In the genomic region with DNA sequence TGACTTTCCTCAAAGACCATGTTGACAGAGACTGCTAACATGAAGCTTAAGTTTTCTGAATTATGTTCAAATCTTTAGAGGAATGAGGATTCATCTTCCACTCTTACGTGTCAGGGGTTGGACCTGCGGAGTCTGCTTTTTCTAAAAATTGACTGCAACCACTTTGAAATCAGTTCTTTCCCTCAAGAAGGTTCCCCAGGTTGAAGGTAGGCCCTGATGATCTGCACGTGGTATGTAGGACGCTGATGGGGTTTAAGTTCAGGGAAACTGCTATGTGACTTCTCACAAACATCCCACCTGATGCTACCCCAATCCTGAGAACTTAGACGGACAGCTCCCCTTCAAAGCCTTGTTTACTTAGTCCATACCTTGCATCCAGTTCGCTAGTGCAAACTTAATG, we compare ENCODE assay signal across 19 cellular contexts. TPM values are rescaled to one million over a fixed set of nuclear protein-coding genes. Genes with fewer than 3 reads are reported as not detected.
DNase-seq lines count a peak whose midpoint lies in the region; ATAC-seq, FAIRE-seq and TF ChIP-seq lines count a peak whose summit lies in the region.
"Had no signal": no experiment of that assay in that cellular context is flagged by ENCODE, and none has a peak within 500 bp of the region (broad histone marks: within the 10 kb centered on the region; RNA-seq: fewer than 3 reads in every experiment).

No MANE protein-coding gene starts in this region.

- no peak for TF ChIP-seq RAD21 in HepG2 (CRISPR knock-in tag; IDR thresholded peaks at IDR 0.05)

- in situ Hi-C loops in HepG2 (cut with HindIII; ENCODE audit: extremely low pct_ligation_motif_present, low pct_unique_long_range_greater_than_20kb), result no loop called here

- intact Hi-C loops in HepG2 (cut with micrococcal nuclease; ENCODE audit: unreplicated experiment) (no loop called here), right lobe of liver (cut with DNase I) (no loop called here)

- H3K9me3 Mint-ChIP-seq in activated naive CD8-positive, alpha-beta T cell treated with anti-CD3 and anti-CD28 coated beads for 36 hours, result no peaks in the 10 kb centered on the region
- no peaks in the 10 kb centered on the region for H3K9me3 Mint-ChIP-seq in stimulated activated naive B cell treated with anti-CD40 and anti-IgM and Interleukin-4, amounts not matched to agents 10 μg/mL and 1 μg/mL and 100 μg/mL, for 72 hours
- H3K9me3 Mint-ChIP-seq: immature natural killer cell, nephron had no signal

- TF ChIP-seq POLR2A in HepG2 (IDR thresholded peaks at IDR 0.05; ENCODE audit: insufficient read depth in 1 of 2, low read depth in 2 of 2, low read length in 2 of 2) (no peak), right lobe of liver (IDR thresholded peaks at IDR 0.05) (no peak)

- no peak overlapping the region for H2AFZ ChIP-seq in HepG2 (ENCODE audit: low read length)

- peak overlapping the region; percentile 77 for H3K27ac Mint-ChIP-seq in activated naive CD8-positive, alpha-beta T cell treated with anti-CD3 and anti-CD28 coated beads for 36 hours
- H3K27ac Mint-ChIP-seq in stimulated activated naive B cell treated with anti-CD40 and anti-IgM and Interleukin-4, amounts not matched to agents 10 μg/mL and 1 μg/mL and 100 μg/mL, for 72 hours, result peak overlapping the region; percentile 47

- peaks cover 58% of the 10 kb centered on the region for H3K36me3 Mint-ChIP-seq in activated naive CD8-positive, alpha-beta T cell treated with anti-CD3 and anti-CD28 coated beads for 36 hours
- peaks cover 47 to 74% of the 10 kb centered on the region in 2 donors for H3K36me3 Mint-ChIP-seq in stimulated activated naive B cell treated with anti-CD40 and anti-IgM and Interleukin-4, amounts not matched to agents 10 μg/mL and 1 μg/mL and 100 μg/mL, for 72 hours

- H4K20me1 ChIP-seq in HepG2 (ENCODE audit: insufficient read depth, low read length), result peaks cover 51% of the 10 kb centered on the region

- FAIRE-seq in HepG2 (lab: Jason Lieb, UNC), result no peak
- FAIRE-seq: D721Med had no signal

- H3K79me2 ChIP-seq in HepG2 (ENCODE audit: insufficient read depth, low read length), result peaks cover 9% of the 10 kb centered on the region

- POLR2A ChIA-PET in HepG2 (lab: Yijun Ruan, JAX), result interaction anchor here (1.1 kb wide), 1 partner anchor 13 kb away, joined by 4 read pairs; a partner anchor contains a TSS

- H3K9ac ChIP-seq in HepG2 (ENCODE audit: insufficient read depth, low read depth, low read length), result no peak overlapping the region

- H3K27ac ChIP-seq in HepG2 (ENCODE audit: extremely low read length, insufficient read depth, low read length) (no peak overlapping the region), right lobe of liver (no peak overlapping the region)
- H3K27ac ChIP-seq: SJCRH30 had no signal

- CTCF ChIA-PET in HepG2 (lab: Yijun Ruan, JAX; ENCODE audit: low intra/inter-chr PET ratio, low total read pairs), result no interaction called here

- H3K4me3 ChIP-seq in HepG2 (replicated peaks in 1 of 3; ENCODE audit: insufficient read depth in 1 of 3, low read depth in 2 of 3, low read length in 3 of 3), result no peak overlapping the region
- H3K4me3 ChIP-seq in right lobe of liver, result no peak overlapping the region
- H3K4me3 ChIP-seq: lung, SJCRH30 had no signal

- TF ChIP-seq CTCF in HepG2 (CRISPR knock-in tag; IDR thresholded peaks at IDR 0.05) (no peak), right lobe of liver (IDR thresholded peaks at IDR 0.05) (no peak)

- peaks cover 37% of the 10 kb centered on the region for H3K4me1 Mint-ChIP-seq in activated naive CD8-positive, alpha-beta T cell treated with anti-CD3 and anti-CD28 coated beads for 36 hours
- peaks cover 12 to 47% of the 10 kb centered on the region in 2 donors for H3K4me1 Mint-ChIP-seq in stimulated activated naive B cell treated with anti-CD40 and anti-IgM and Interleukin-4, amounts not matched to agents 10 μg/mL and 1 μg/mL and 100 μg/mL, for 72 hours

- 97% methylated on average over 6 of the region's 6 CpGs for WGBS in HepG2 (ENCODE audit: low lambda C conversion rate)
- WGBS in right lobe of liver (ENCODE audit: insufficient coverage, low coverage, low lambda C conversion rate, missing lambda C conversion rate), result 81% methylated on average over 6 of the region's 6 CpGs

- H3K4me1 ChIP-seq in HepG2 (ENCODE audit: insufficient read depth, low read length) (peaks cover 30% of the 10 kb centered on the region), right lobe of liver (peaks cover 0 to 5% (median 0%) of the 10 kb centered on the region in 4 donors)

- no peak for DNase-seq in HepG2 (ENCODE audit: low spot score)
- DNase-seq in right lobe of liver, result no peak
- no peak for DNase-seq in activated naive CD8-positive, alpha-beta T cell treated with anti-CD3 and anti-CD28 coated beads for 36 hours
- DNase-seq in stimulated activated naive B cell treated with anti-CD40 and anti-IgM and Interleukin-4, amounts not matched to agents 10 μg/mL and 1 μg/mL and 100 μg/mL, for 72 hours, result no peak
- DNase-seq in DMS 273 treated with DMSO at 0.1 percent for 48 hours (lab: John Stamatoyannopoulos, UW), result no peak
- DNase-seq: activated CD4-positive, alpha-beta T cell treated with anti-CD3 and anti-CD28 coated beads, Interleukin-2, amount 50 U/mL, for 4 hours; activated effector memory CD4-positive, alpha-beta T cell treated with Interleukin-2 at 50 U/mL for 16 hours; cortex of kidney; GF-D8; glutamatergic neuron; immature natural killer cell; MM.1S; NCI-H1930; SJCRH30; substantia nigra had no signal

- H3K36me3 ChIP-seq in HepG2 (replicated peaks in 1 of 2; ENCODE audit: control insufficient read depth in 1 of 2, insufficient read depth in 2 of 2, low read length in 2 of 2) (peaks cover 26 to 75% of the 10 kb centered on the region in 2 experiments), right lobe of liver (peaks cover 41 to 81% (median 50%) of the 10 kb centered on the region in 4 donors)

- H3K4me2 ChIP-seq in HepG2 (ENCODE audit: low read depth, low read length), result no peak overlapping the region

- H3K9me3 ChIP-seq in HepG2 (ENCODE audit: low read length) (no peaks in the 10 kb centered on the region), right lobe of liver (no peaks in the 10 kb centered on the region)
- H3K9me3 ChIP-seq: SJCRH30 had no signal

- no TSS peak for BruUV-seq in HepG2 (replicated peaks; lab: Mats Ljungman, UMichigan)

- H3K4me3 Mint-ChIP-seq in activated naive CD8-positive, alpha-beta T cell treated with anti-CD3 and anti-CD28 coated beads for 36 hours, result no peak overlapping the region
- no peak overlapping the region for H3K4me3 Mint-ChIP-seq in stimulated activated naive B cell treated with anti-CD40 and anti-IgM and Interleukin-4, amounts not matched to agents 10 μg/mL and 1 μg/mL and 100 μg/mL, for 72 hours
- H3K4me3 Mint-ChIP-seq: immature natural killer cell, nephron had no signal

- ATAC-seq in HepG2 (no peak), right lobe of liver (no peak), HG03095 (IDR thresholded peaks at IDR 0.05; ENCODE audit: unreplicated experiment) (no peak)
- no peak for ATAC-seq in stimulated activated naive B cell treated with anti-CD40 and anti-IgM and Interleukin-4, amounts not matched to agents 10 μg/mL and 1 μg/mL and 100 μg/mL, for 72 hours (replicated peaks)

- H3K27me3 ChIP-seq in HepG2 (ENCODE audit: control insufficient read depth in 1 of 2, insufficient read depth in 2 of 2, low read length in 2 of 2) (no peaks in the 10 kb centered on the region), right lobe of liver (no peaks in the 10 kb centered on the region)
- H3K27me3 ChIP-seq: SJCRH30 had no signal

- TF ChIP-seq EP300 in HepG2 (IDR thresholded peaks at IDR 0.05; ENCODE audit: low read depth in 2 of 2, low read length in 2 of 2) (no peak), HepG2 (CRISPR knock-in tag; IDR thresholded peaks at IDR 0.05; ENCODE audit: borderline replicate concordance) (no peak)

- peaks cover 10% of the 10 kb centered on the region for H3K27me3 Mint-ChIP-seq in activated naive CD8-positive, alpha-beta T cell treated with anti-CD3 and anti-CD28 coated beads for 36 hours
- H3K27me3 Mint-ChIP-seq in stimulated activated naive B cell treated with anti-CD40 and anti-IgM and Interleukin-4, amounts not matched to agents 10 μg/mL and 1 μg/mL and 100 μg/mL, for 72 hours, result no peaks in the 10 kb centered on the region

RNA-seq across cellular contexts. Expression of a gene that starts 7.2 kb away (rescaled TPM):
- total RNA-seq in HepG2 (2016; rRNA removed; fragmentation: Illumina TruSeq; extraction: Trizol) (2,514 and 3,226 TPM in 2 replicates), right lobe of liver (1,000 to 10,000 TPM in 2 of 6 experiments, 100 to 1,000 TPM in 4; 470 to 1,156 (median 552) TPM)
- 4,063 and 4,402 TPM in 2 replicates for total RNA-seq in HepG2 (2016; cell fraction: cytosol; rRNA removed; fragmentation: Illumina TruSeq; extraction: Trizol; ENCODE audit: low read depth)
- 2,554 and 3,310 TPM in 2 replicates for total RNA-seq in HepG2 (2016; cell fraction: insoluble cytoplasmic fraction; rRNA removed; fragmentation: Illumina TruSeq; extraction: Trizol)
- 5,165 and 5,275 TPM in 2 replicates for total RNA-seq in HepG2 (2016; cell fraction: membrane; rRNA removed; fragmentation: Illumina TruSeq; extraction: Trizol)
- total RNA-seq in HepG2 (2016; cell fraction: nucleus; rRNA removed; fragmentation: Illumina TruSeq; extraction: Trizol), result 943 and 1,018 TPM in 2 replicates
- polyA plus RNA-seq in HepG2 (2011; rRNA removed), result 6,141 and 6,693 TPM in 2 replicates
- 6,517 and 7,296 TPM in 2 replicates for polyA plus RNA-seq in HepG2 (2011; cell fraction: cytosol; rRNA removed)
- polyA plus RNA-seq in HepG2 (2011; cell fraction: nucleus; rRNA removed), result 2,166 and 2,467 TPM in 2 replicates
- 4,104 and 4,114 TPM in 2 replicates for polyA plus RNA-seq in HepG2 (2012)
- 3,699 and 3,997 TPM in 2 replicates for polyA plus RNA-seq in HepG2 (2016; cell fraction: cytosol; fragmentation: Illumina TruSeq; extraction: Trizol; ENCODE audit: low read depth)
- 3,545 and 3,580 TPM in 2 replicates for polyA plus RNA-seq in HepG2 (2016; cell fraction: insoluble cytoplasmic fraction; fragmentation: Illumina TruSeq; extraction: Trizol; ENCODE audit: low read depth)
- 4,862 and 5,343 TPM in 2 replicates for polyA plus RNA-seq in HepG2 (2016; cell fraction: membrane; fragmentation: Illumina TruSeq; extraction: Trizol; ENCODE audit: low read depth)
- polyA plus RNA-seq in HepG2 (2016; cell fraction: nucleus; fragmentation: Illumina TruSeq; extraction: Trizol; ENCODE audit: insufficient read depth, low read depth), result 1,515 and 1,598 TPM in 2 replicates
- polyA minus RNA-seq in HepG2 (2011; rRNA and poly(A)+ RNA removed; ENCODE audit: low replicate concordance), result 10,364 and 11,951 TPM in 2 replicates
- 2,548 and 2,636 TPM in 2 replicates for polyA minus RNA-seq in HepG2 (2011; cell fraction: cytosol; rRNA and poly(A)+ RNA removed)
- 1,064 and 1,481 TPM in 2 replicates for polyA minus RNA-seq in HepG2 (2011; cell fraction: nucleus; rRNA and poly(A)+ RNA removed)
- 1,000 to 10,000 TPM; 2,517 to 2,594 TPM for total RNA-seq in activated naive CD8-positive, alpha-beta T cell treated with anti-CD3 and anti-CD28 coated beads for 36 hours

RNA-seq across cellular contexts. Expression of a gene that starts 13.4 kb away (rescaled TPM):
- total RNA-seq in HepG2 (2016; rRNA removed; fragmentation: Illumina TruSeq; extraction: Trizol) (10.9 and 16.7 TPM in 2 replicates), right lobe of liver (10 to 100 TPM in 4 of 6 experiments, 1 to 10 TPM in 2; 7.3 to 20.6 (median 15.9) TPM)
- total RNA-seq in HepG2 (2016; cell fraction: cytosol; rRNA removed; fragmentation: Illumina TruSeq; extraction: Trizol; ENCODE audit: low read depth), result 3.4 and 3.6 TPM in 2 replicates
- total RNA-seq in HepG2 (2016; cell fraction: insoluble cytoplasmic fraction; rRNA removed; fragmentation: Illumina TruSeq; extraction: Trizol), result 12.4 and 16.7 TPM in 2 replicates
- 9.1 and 9.7 TPM in 2 replicates for total RNA-seq in HepG2 (2016; cell fraction: membrane; rRNA removed; fragmentation: Illumina TruSeq; extraction: Trizol)
- total RNA-seq in HepG2 (2016; cell fraction: nucleus; rRNA removed; fragmentation: Illumina TruSeq; extraction: Trizol), result 11.4 and 13.1 TPM in 2 replicates
- 10.2 and 10.9 TPM in 2 replicates for polyA plus RNA-seq in HepG2 (2011; rRNA removed)
- polyA plus RNA-seq in HepG2 (2011; cell fraction: cytosol; rRNA removed), result 5.4 and 6.4 TPM in 2 replicates
- 66.0 and 81.3 TPM in 2 replicates for polyA plus RNA-seq in HepG2 (2011; cell fraction: nucleus; rRNA removed)
- polyA plus RNA-seq in HepG2 (2012), result 10.5 and 10.9 TPM in 2 replicates
- 2.6 and 3.0 TPM in 2 replicates for polyA plus RNA-seq in HepG2 (2016; cell fraction: cytosol; fragmentation: Illumina TruSeq; extraction: Trizol; ENCODE audit: low read depth)
- 15.2 and 16.5 TPM in 2 replicates for polyA plus RNA-seq in HepG2 (2016; cell fraction: insoluble cytoplasmic fraction; fragmentation: Illumina TruSeq; extraction: Trizol; ENCODE audit: low read depth)
- polyA plus RNA-seq in HepG2 (2016; cell fraction: membrane; fragmentation: Illumina TruSeq; extraction: Trizol; ENCODE audit: low read depth), result 7.8 and 8.3 TPM in 2 replicates
- 28.6 and 33.8 TPM in 2 replicates for polyA plus RNA-seq in HepG2 (2016; cell fraction: nucleus; fragmentation: Illumina TruSeq; extraction: Trizol; ENCODE audit: insufficient read depth, low read depth)
- 7.5 and 14.8 TPM in 2 replicates for polyA minus RNA-seq in HepG2 (2011; rRNA and poly(A)+ RNA removed; ENCODE audit: low replicate concordance)
- 3.3 and 3.7 TPM in 2 replicates for polyA minus RNA-seq in HepG2 (2011; cell fraction: cytosol; rRNA and poly(A)+ RNA removed)
- 17.4 and 18.8 TPM in 2 replicates for polyA minus RNA-seq in HepG2 (2011; cell fraction: nucleus; rRNA and poly(A)+ RNA removed)
- total RNA-seq in activated naive CD8-positive, alpha-beta T cell treated with anti-CD3 and anti-CD28 coated beads for 36 hours, result 10 to 100 TPM; 34.2 to 37.6 TPM

RNA-seq across cellular contexts. Expression of a gene that starts 24.5 kb away (rescaled TPM):
- total RNA-seq in HepG2 (2016; rRNA removed; fragmentation: Illumina TruSeq; extraction: Trizol) (5.7 and 7.2 TPM in 2 replicates), right lobe of liver (1 to 10 TPM; 2.8 to 6.5 (median 4.6) TPM)
- 0.20 and 0.44 TPM in 2 replicates for total RNA-seq in HepG2 (2016; cell fraction: cytosol; rRNA removed; fragmentation: Illumina TruSeq; extraction: Trizol; ENCODE audit: low read depth)
- total RNA-seq in HepG2 (2016; cell fraction: insoluble cytoplasmic fraction; rRNA removed; fragmentation: Illumina TruSeq; extraction: Trizol), result 5.4 and 6.0 TPM in 2 replicates
- 2.1 and 2.2 TPM in 2 replicates for total RNA-seq in HepG2 (2016; cell fraction: membrane; rRNA removed; fragmentation: Illumina TruSeq; extraction: Trizol)
- total RNA-seq in HepG2 (2016; cell fraction: nucleus; rRNA removed; fragmentation: Illumina TruSeq; extraction: Trizol), result 10.3 and 12.8 TPM in 2 replicates
- 11.6 and 11.7 TPM in 2 replicates for polyA plus RNA-seq in HepG2 (2011; rRNA removed)
- polyA plus RNA-seq in HepG2 (2011; cell fraction: cytosol; rRNA removed), result 4.4 and 5.3 TPM in 2 replicates
- 16.4 and 22.4 TPM in 2 replicates for polyA plus RNA-seq in HepG2 (2011; cell fraction: nucleus; rRNA removed)
- 9.0 and 15.2 TPM in 2 replicates for polyA plus RNA-seq in HepG2 (2012)
- 0.20 and 0.26 TPM in 2 replicates for polyA plus RNA-seq in HepG2 (2016; cell fraction: cytosol; fragmentation: Illumina TruSeq; extraction: Trizol; ENCODE audit: low read depth)
- polyA plus RNA-seq in HepG2 (2016; cell fraction: insoluble cytoplasmic fraction; fragmentation: Illumina TruSeq; extraction: Trizol; ENCODE audit: low read depth), result 5.4 and 5.6 TPM in 2 replicates
- 0.95 and 1.1 TPM in 2 replicates for polyA plus RNA-seq in HepG2 (2016; cell fraction: membrane; fragmentation: Illumina TruSeq; extraction: Trizol; ENCODE audit: low read depth)
- polyA plus RNA-seq in HepG2 (2016; cell fraction: nucleus; fragmentation: Illumina TruSeq; extraction: Trizol; ENCODE audit: insufficient read depth, low read depth), result 27.9 and 33.0 TPM in 2 replicates
- polyA minus RNA-seq in HepG2 (2011; rRNA and poly(A)+ RNA removed; ENCODE audit: low replicate concordance), result 9.3 and 15.7 TPM in 2 replicates
- polyA minus RNA-seq in HepG2 (2011; cell fraction: cytosol; rRNA and poly(A)+ RNA removed), result 2.7 and 3.2 TPM in 2 replicates
- polyA minus RNA-seq in HepG2 (2011; cell fraction: nucleus; rRNA and poly(A)+ RNA removed), result 22.7 and 24.9 TPM in 2 replicates
- 10 to 100 TPM in 1 of 2 experiments, 1 to 10 TPM in 1; 9.6 to 11.2 TPM for total RNA-seq in activated naive CD8-positive, alpha-beta T cell treated with anti-CD3 and anti-CD28 coated beads for 36 hours

RNA-seq across cellular contexts. Expression of a gene that starts 31.5 kb away (rescaled TPM):
- total RNA-seq in HepG2 (2016; rRNA removed; fragmentation: Illumina TruSeq; extraction: Trizol) (not detected in 2 replicates), right lobe of liver (1 to 10 TPM in 1 of 6 experiments, under 1 TPM in 4, not detected in 1; 0.07 to 1.4 (median 0.26) TPM)
- not detected in 2 replicates for total RNA-seq in HepG2 (2016; cell fraction: cytosol; rRNA removed; fragmentation: Illumina TruSeq; extraction: Trizol; ENCODE audit: low read depth)
- total RNA-seq in HepG2 (2016; cell fraction: insoluble cytoplasmic fraction; rRNA removed; fragmentation: Illumina TruSeq; extraction: Trizol), result not detected in 2 replicates
- not detected in 2 replicates for total RNA-seq in HepG2 (2016; cell fraction: membrane; rRNA removed; fragmentation: Illumina TruSeq; extraction: Trizol)
- not detected in 2 replicates for total RNA-seq in HepG2 (2016; cell fraction: nucleus; rRNA removed; fragmentation: Illumina TruSeq; extraction: Trizol)
- 0.10 and 0.13 TPM in 2 replicates for polyA plus RNA-seq in HepG2 (2011; rRNA removed)
- polyA plus RNA-seq in HepG2 (2011; cell fraction: cytosol; rRNA removed), result 0.11 and 0.13 TPM in 2 replicates
- 0.16 and 0.29 TPM in 2 replicates for polyA plus RNA-seq in HepG2 (2011; cell fraction: nucleus; rRNA removed)
- 0.13 TPM in 1 of 2 replicates, not detected in the other for polyA plus RNA-seq in HepG2 (2012)
- not detected in 2 replicates for polyA plus RNA-seq in HepG2 (2016; cell fraction: cytosol; fragmentation: Illumina TruSeq; extraction: Trizol; ENCODE audit: low read depth)
- polyA plus RNA-seq in HepG2 (2016; cell fraction: insoluble cytoplasmic fraction; fragmentation: Illumina TruSeq; extraction: Trizol; ENCODE audit: low read depth), result not detected in 2 replicates
- polyA plus RNA-seq in HepG2 (2016; cell fraction: membrane; fragmentation: Illumina TruSeq; extraction: Trizol; ENCODE audit: low read depth), result 0.23 TPM in 1 of 2 replicates, not detected in the other
- polyA plus RNA-seq in HepG2 (2016; cell fraction: nucleus; fragmentation: Illumina TruSeq; extraction: Trizol; ENCODE audit: insufficient read depth, low read depth), result not detected in 2 replicates
- polyA minus RNA-seq in HepG2 (2011; rRNA and poly(A)+ RNA removed; ENCODE audit: low replicate concordance), result 10.8 TPM in 1 of 2 replicates, not detected in the other
- polyA minus RNA-seq in HepG2 (2011; cell fraction: cytosol; rRNA and poly(A)+ RNA removed), result 0.88 TPM in 1 of 2 replicates, not detected in the other
- 1.2 TPM in 1 of 2 replicates, not detected in the other for polyA minus RNA-seq in HepG2 (2011; cell fraction: nucleus; rRNA and poly(A)+ RNA removed)
- total RNA-seq in activated naive CD8-positive, alpha-beta T cell treated with anti-CD3 and anti-CD28 coated beads for 36 hours, result under 1 TPM; 0.62 to 0.68 TPM
